In the genomic region with DNA sequence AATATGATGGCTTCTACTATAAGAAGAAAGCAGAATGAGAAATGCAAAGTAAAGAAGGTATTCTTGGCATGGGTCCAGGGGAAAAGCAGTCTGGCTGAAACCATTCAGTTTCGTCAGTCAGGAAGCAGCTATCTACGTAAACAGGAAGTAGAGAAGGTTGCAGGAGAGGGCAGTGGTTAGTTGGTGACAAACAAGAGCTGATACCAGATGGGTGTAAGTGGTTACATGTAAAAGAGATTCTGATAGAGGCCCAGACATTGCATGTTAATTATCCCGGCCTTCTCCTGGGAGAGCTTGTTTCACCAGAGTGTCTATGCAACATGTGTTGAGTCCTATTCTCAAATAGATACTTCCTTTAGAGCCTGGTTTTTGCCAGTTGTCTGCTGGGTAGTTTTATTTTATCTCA, we compare ENCODE assay signal across 8 cellular contexts. TPM values are rescaled to one million over a fixed set of nuclear protein-coding genes. Genes with fewer than 3 reads are reported as not detected.
DNase-seq lines count a peak whose midpoint lies in the region; ATAC-seq and TF ChIP-seq lines count a peak whose summit lies in the region.

No MANE protein-coding gene starts in this region.

- H3K36me3 ChIP-seq in uterus, result no peaks in the 10 kb centered on the region

- no peak overlapping the region for H3K4me3 ChIP-seq in uterus

- peaks cover 15% of the 10 kb centered on the region for H3K36me3 Mint-ChIP-seq in natural killer cell

- DNase-seq in EL (peak; percentile 24), KG1 (lab: John Stamatoyannopoulos, UW) (peak; percentile 73), T-helper 2 cell (peak in 3 of 5 experiments; percentile 54 to 99 (median 92)), caudate nucleus (lab: John Stamatoyannopoulos, UW) (peak in 3 of 61 donors; percentile 2 to 6 (median 3)), natural killer cell (peak; percentile 45), uterus (no peak), NCI-H128 (lab: John Stamatoyannopoulos, UW; ENCODE audit: unreplicated experiment) (no peak)

- H3K9me3 ChIP-seq in uterus, result no peaks in the 10 kb centered on the region

- TF ChIP-seq POLR2A in uterus (IDR thresholded peaks at IDR 0.05), result no peak

- H3K4me1 Mint-ChIP-seq in natural killer cell, result peaks cover 49 to 51% of the 10 kb centered on the region in 2 donors

- H3K27ac Mint-ChIP-seq in natural killer cell, result peak overlapping the region; percentile 85 to 98

- H3K27me3 Mint-ChIP-seq in natural killer cell (ENCODE audit: low read depth in 2 of 2), result no peaks in the 10 kb centered on the region

- intact Hi-C loops in natural killer cell (cut with micrococcal nuclease) (loop anchor here (1.0 to 5.0 kb wide), 6 partner anchors 41 to 312 kb away; a partner anchor contains a TSS), uterus (cut with DNase I; ENCODE audit: low total_unique reads) (no loop called here)

- no peaks in the 10 kb centered on the region for H3K4me1 ChIP-seq in uterus

- TF ChIP-seq CTCF in natural killer cell (IDR thresholded peaks at IDR 0.05) (no peak), uterus (IDR thresholded peaks at IDR 0.05) (no peak)

- H3K9me3 Mint-ChIP-seq in natural killer cell, result peaks cover 2 to 4% of the 10 kb centered on the region in 2 donors

- H3K27ac ChIP-seq in caudate nucleus (ENCODE audit: low read depth, low read length) (peak overlapping the region; percentile 28), uterus (no peak overlapping the region)

- peak; percentile 99 for ATAC-seq in GM21526 (IDR thresholded peaks at IDR 0.05; ENCODE audit: low FRiP score, unreplicated experiment)
- ATAC-seq in natural killer cell, result peak; percentile 90 to 99 (median 99)

- H3K4me3 Mint-ChIP-seq in natural killer cell, result peak overlapping the region; percentile 78

- no peaks in the 10 kb centered on the region for H3K27me3 ChIP-seq in uterus

RNA-seq across cellular contexts. Expression of a gene that starts 58.4 kb away (rescaled TPM):
- total RNA-seq in natural killer cell (100 to 1,000 TPM; 143 to 176 (median 155) TPM), uterus (100 to 1,000 TPM in 3 of 4 donors, 10 to 100 TPM in 1; 81.7 to 213 (median 126) TPM)

Comparison
In these comparisons a context has a peak if more than half of its experiments do, and no peak if none do; other contexts are left out.
1. DNase-seq: peak in EL (single experiment), KG1 (single experiment), T-helper 2 cell (3 of 5) and natural killer cell (single experiment); none in uterus (0 of 2) and NCI-H128 (single experiment).